Comparison of ENCODE assay signal across 22 cellular contexts in the genomic region with DNA sequence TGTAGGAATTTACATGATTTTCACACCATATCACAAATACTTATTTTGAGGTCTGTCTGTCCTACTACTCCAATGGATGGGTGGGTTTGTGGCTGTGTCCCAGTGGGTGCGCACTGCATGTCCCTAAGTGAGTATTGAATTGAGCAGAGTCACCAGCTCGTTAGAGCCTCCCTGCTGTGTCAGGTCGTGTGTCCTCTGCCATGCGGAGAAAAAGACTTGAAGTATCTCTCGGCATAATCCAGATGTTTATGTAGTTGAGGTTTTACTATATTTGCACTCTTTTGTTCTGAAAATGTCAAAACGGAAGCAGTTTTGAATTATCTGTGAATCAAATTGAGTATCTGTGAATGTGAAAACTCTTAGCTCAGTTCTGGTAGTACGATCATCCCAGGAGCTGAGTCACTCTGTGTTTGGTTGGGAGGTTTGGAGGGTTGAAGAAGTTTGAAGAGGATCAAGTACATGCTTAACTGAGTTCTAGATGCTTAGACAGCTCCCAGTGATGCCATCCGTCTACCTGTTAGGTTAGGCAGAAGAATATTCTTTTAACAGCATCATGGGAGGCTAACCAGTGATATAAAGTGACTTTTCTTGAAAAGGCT.
DNase-seq lines count a peak whose midpoint lies in the region; ATAC-seq lines count a peak whose summit lies in the region.
"Had no signal": no experiment of that assay in that cellular context is flagged by ENCODE, and none has a peak within 500 bp of the region (broad histone marks: within the 10 kb centered on the region; RNA-seq: fewer than 3 reads in every experiment).

No MANE protein-coding gene starts in this region.

- POLR2A ChIA-PET in naive thymus-derived CD8-positive, alpha-beta T cell (lab: Charles Lee): no interaction called here

- peak overlapping the region in 1 of 2 donors; percentile 4 for H3K4me3 Mint-ChIP-seq in activated T-cell treated with anti-CD3 and anti-CD28 coated beads, Interleukin-2, amount 50 U/mL, for 72 hours
- no peak overlapping the region for H3K4me3 Mint-ChIP-seq in activated T-helper 17 cell treated with anti-CD3 and anti-CD28 coated beads, Interleukin-2, amount 50 U/mL, for 72 hours
- H3K4me3 Mint-ChIP-seq in stimulated activated effector memory CD8-positive, alpha-beta T cell treated with anti-CD3 and anti-CD28 coated beads, Interleukin-12 subunit alpha, Interleukin-12 subunit beta, amount 100 ng/mL, for 72 hours: no peak overlapping the region
- no peak overlapping the region for H3K4me3 Mint-ChIP-seq in immature natural killer cell
- no peak overlapping the region for H3K4me3 Mint-ChIP-seq in naive thymus-derived CD8-positive, alpha-beta T cell
- H3K4me3 Mint-ChIP-seq: B cell, T-cell had no signal

- ATAC-seq in activated T-cell treated with anti-CD3 and anti-CD28 coated beads, Interleukin-2, amount 50 U/mL, for 72 hours (replicated peaks in 1 of 2): peak; percentile 37 to 87
- peak; percentile 71 for ATAC-seq in activated T-helper 17 cell treated with anti-CD3 and anti-CD28 coated beads, Interleukin-2, amount 50 U/mL, for 72 hours (replicated peaks)
- ATAC-seq in stimulated activated effector memory CD8-positive, alpha-beta T cell treated with anti-CD3 and anti-CD28 coated beads, Interleukin-12 subunit alpha, Interleukin-12 subunit beta, amount 100 ng/mL, for 72 hours: peak; percentile 52
- ATAC-seq in HG02610 (IDR thresholded peaks at IDR 0.05; ENCODE audit: unreplicated experiment): no peak
- ATAC-seq in naive thymus-derived CD8-positive, alpha-beta T cell: no peak
- ATAC-seq: Panc1, T-cell had no signal

- peaks cover 8% of the 10 kb centered on the region for H3K4me1 Mint-ChIP-seq in activated T-cell treated with anti-CD3 and anti-CD28 coated beads, Interleukin-2, amount 50 U/mL, for 72 hours (ENCODE audit: low read depth)
- H3K4me1 Mint-ChIP-seq in activated T-helper 17 cell treated with anti-CD3 and anti-CD28 coated beads, Interleukin-2, amount 50 U/mL, for 72 hours: peaks cover 6% of the 10 kb centered on the region
- H3K4me1 Mint-ChIP-seq in stimulated activated effector memory CD8-positive, alpha-beta T cell treated with anti-CD3 and anti-CD28 coated beads, Interleukin-12 subunit alpha, Interleukin-12 subunit beta, amount 100 ng/mL, for 72 hours: no peaks in the 10 kb centered on the region
- H3K4me1 Mint-ChIP-seq in immature natural killer cell: no peaks in the 10 kb centered on the region
- no peaks in the 10 kb centered on the region for H3K4me1 Mint-ChIP-seq in naive thymus-derived CD8-positive, alpha-beta T cell
- H3K4me1 Mint-ChIP-seq: B cell, T-cell had no signal

- peaks cover 15% of the 10 kb centered on the region for H3K27me3 Mint-ChIP-seq in activated T-cell treated with anti-CD3 and anti-CD28 coated beads, Interleukin-2, amount 50 U/mL, for 72 hours (ENCODE audit: low read depth)
- H3K27me3 Mint-ChIP-seq in activated T-helper 17 cell treated with anti-CD3 and anti-CD28 coated beads, Interleukin-2, amount 50 U/mL, for 72 hours: peaks cover 19% of the 10 kb centered on the region
- peaks cover 0 to 8% (median 2%) of the 10 kb centered on the region in 3 donors for H3K27me3 Mint-ChIP-seq in immature natural killer cell (ENCODE audit: low read depth in 3 of 3)
- H3K27me3 Mint-ChIP-seq in naive thymus-derived CD8-positive, alpha-beta T cell: peaks cover 0 to 19% (median 6%) of the 10 kb centered on the region in 5 donors

- no peak for DNase-seq in activated T-cell treated with anti-CD3 and anti-CD28 coated beads, Interleukin-2, amount 50 U/mL, for 72 hours
- no peak for DNase-seq in activated T-cell treated with anti-CD3 and anti-CD28 coated beads, Interleukin-2, amount 50 U/mL, for 1 hour
- DNase-seq in Daoy (ENCODE audit: low read depth) (peak; percentile 28), immature natural killer cell (no peak)
- no peak for DNase-seq in stimulated activated effector memory CD8-positive, alpha-beta T cell treated with anti-CD3 and anti-CD28 coated beads, Interleukin-12 subunit alpha, Interleukin-12 subunit beta, amount 100 ng/mL, for 72 hours (ENCODE audit: low spot score in 2 of 2)
- DNase-seq in naive thymus-derived CD8-positive, alpha-beta T cell: no peak
- DNase-seq: Calu3, GOT3, HCEC 1CT, IMR-90, NCI-H1092, NCI-H146, NCI-H1930, NCI-H2107, NCI-H2227 treated with DMSO at 0.1 percent for 48 hours, NCI-H526 treated with DMSO at 0.1 percent for 48 hours, SHP77, T-cell had no signal

- H3K9me3 Mint-ChIP-seq in activated T-cell treated with anti-CD3 and anti-CD28 coated beads, Interleukin-2, amount 50 U/mL, for 72 hours: no peaks in the 10 kb centered on the region
- H3K9me3 Mint-ChIP-seq in activated T-helper 17 cell treated with anti-CD3 and anti-CD28 coated beads, Interleukin-2, amount 50 U/mL, for 72 hours: no peaks in the 10 kb centered on the region
- H3K9me3 Mint-ChIP-seq in stimulated activated effector memory CD8-positive, alpha-beta T cell treated with anti-CD3 and anti-CD28 coated beads, Interleukin-12 subunit alpha, Interleukin-12 subunit beta, amount 100 ng/mL, for 72 hours: peaks cover 2% of the 10 kb centered on the region
- peaks cover 0 to 3% (median 0%) of the 10 kb centered on the region in 6 donors for H3K9me3 Mint-ChIP-seq in immature natural killer cell
- H3K9me3 Mint-ChIP-seq in naive thymus-derived CD8-positive, alpha-beta T cell: peaks cover 0 to 5% (median 0%) of the 10 kb centered on the region in 9 donors
- H3K9me3 Mint-ChIP-seq: T-cell had no signal

- no peaks in the 10 kb centered on the region for H3K36me3 Mint-ChIP-seq in activated T-cell treated with anti-CD3 and anti-CD28 coated beads, Interleukin-2, amount 50 U/mL, for 72 hours (ENCODE audit: insufficient read depth in 2 of 2)
- no peaks in the 10 kb centered on the region for H3K36me3 Mint-ChIP-seq in activated T-helper 17 cell treated with anti-CD3 and anti-CD28 coated beads, Interleukin-2, amount 50 U/mL, for 72 hours (ENCODE audit: low read depth)
- no peaks in the 10 kb centered on the region for H3K36me3 Mint-ChIP-seq in stimulated activated effector memory CD8-positive, alpha-beta T cell treated with anti-CD3 and anti-CD28 coated beads, Interleukin-12 subunit alpha, Interleukin-12 subunit beta, amount 100 ng/mL, for 72 hours
- no peaks in the 10 kb centered on the region for H3K36me3 Mint-ChIP-seq in immature natural killer cell
- H3K36me3 Mint-ChIP-seq in naive thymus-derived CD8-positive, alpha-beta T cell: no peaks in the 10 kb centered on the region
- H3K36me3 Mint-ChIP-seq: T-cell had no signal

- H3K27ac Mint-ChIP-seq in activated T-cell treated with anti-CD3 and anti-CD28 coated beads, Interleukin-2, amount 50 U/mL, for 72 hours: no peak overlapping the region
- H3K27ac Mint-ChIP-seq in activated T-helper 17 cell treated with anti-CD3 and anti-CD28 coated beads, Interleukin-2, amount 50 U/mL, for 72 hours: no peak overlapping the region
- H3K27ac Mint-ChIP-seq in stimulated activated effector memory CD8-positive, alpha-beta T cell treated with anti-CD3 and anti-CD28 coated beads, Interleukin-12 subunit alpha, Interleukin-12 subunit beta, amount 100 ng/mL, for 72 hours: no peak overlapping the region
- H3K27ac Mint-ChIP-seq in immature natural killer cell: no peak overlapping the region
- no peak overlapping the region for H3K27ac Mint-ChIP-seq in naive thymus-derived CD8-positive, alpha-beta T cell
- H3K27ac Mint-ChIP-seq: B cell, T-cell had no signal

Comparison
In these comparisons a context has a peak if more than half of its experiments do, and no peak if none do; other contexts are left out.
1. ATAC-seq: peak in activated T-cell treated with anti-CD3 and anti-CD28 coated beads, Interleukin-2, amount 50 U/mL, for 72 hours (2 of 2), activated T-helper 17 cell treated with anti-CD3 and anti-CD28 coated beads, Interleukin-2, amount 50 U/mL, for 72 hours (single experiment) and stimulated activated effector memory CD8-positive, alpha-beta T cell treated with anti-CD3 and anti-CD28 coated beads, Interleukin-12 subunit alpha, Interleukin-12 subunit beta, amount 100 ng/mL, for 72 hours (single experiment); none in HG02610 (single experiment) and naive thymus-derived CD8-positive, alpha-beta T cell (0 of 2).